Comparison of ENCODE assay signal across 8 cellular contexts in genomic region chr14:61269321-61270083, GRCh38.
DNase-seq lines count a peak whose midpoint lies in the region; ATAC-seq lines count a peak whose summit lies in the region.

No MANE protein-coding gene starts in this region.

- DNase-seq in AG08396 (ENCODE audit: low spot score) (peak; percentile 65), NCI-H2227 treated with DMSO at 0.1 percent for 48 hours (lab: John Stamatoyannopoulos, UW) (peak; percentile 69), kidney glomerular epithelial cell (lab: John Stamatoyannopoulos, UW) (peak; percentile 58)
- DNase-seq in activated CD4-positive, CD25-positive, alpha-beta regulatory T cell treated with anti-CD3 and anti-CD28 coated beads, Interleukin-2, amount 50 U/mL, for 16 hours (ENCODE audit: low read depth, low spot score): peak; percentile 54
- DNase-seq in central memory CD4-positive, alpha-beta T cell: peak; percentile 67
- peak; percentile 57 to 69 for DNase-seq in stimulated activated CD4-positive, alpha-beta T cell treated with anti-CD3 and anti-CD28 coated beads, Interleukin-1b, Interleukin-23, amount 100 ng/mL, for 4 hours (ENCODE audit: low read depth in 2 of 2)

- ATAC-seq in GM19023 (IDR thresholded peaks at IDR 0.05; ENCODE audit: unreplicated experiment): peak; percentile 91
- ATAC-seq in HG03175 (IDR thresholded peaks at IDR 0.05; ENCODE audit: unreplicated experiment): peak; percentile 96

Comparison
In these comparisons a context has a peak if more than half of its experiments do, and no peak if none do; other contexts are left out.
1. Peak in every context shown above with its lines: DNase-seq and ATAC-seq.